Comparison of ENCODE assay signal across 11 cellular contexts in the genomic region with DNA sequence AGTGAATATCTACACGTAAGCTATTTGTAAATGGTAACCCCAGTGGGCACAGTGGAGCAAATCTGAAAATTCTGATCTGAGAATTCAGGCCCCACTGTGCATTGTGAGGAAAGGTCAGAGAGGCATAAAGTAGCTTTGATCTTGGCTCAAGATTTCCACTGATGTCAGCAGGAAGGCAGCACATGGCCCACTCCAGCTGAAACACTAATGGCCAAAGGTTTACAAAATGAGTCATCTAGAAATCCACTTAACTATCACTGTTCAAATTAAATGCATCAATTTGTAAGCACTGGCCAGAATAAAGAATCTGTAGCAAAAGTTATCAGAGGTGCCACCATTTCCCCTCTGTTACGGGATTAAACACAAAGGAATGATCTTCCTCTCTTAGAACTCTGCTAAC.
DNase-seq lines count a peak whose midpoint lies in the region; ATAC-seq and TF ChIP-seq lines count a peak whose summit lies in the region.
"Had no signal": no experiment of that assay in that cellular context is flagged by ENCODE, and none has a peak within 500 bp of the region (broad histone marks: within the 10 kb centered on the region; RNA-seq: fewer than 3 reads in every experiment).

No MANE protein-coding gene starts in this region.

- intact Hi-C loops in heart left ventricle (cut with DNase I), result no loop called here
- intact Hi-C loops in left ventricle myocardium superior (cut with micrococcal nuclease), result no loop called here

- H3K27ac Mint-ChIP-seq in activated T-helper 17 cell treated with anti-CD3 and anti-CD28 coated beads, Interleukin-2, amount 50 U/mL, for 72 hours, result no peak overlapping the region
- H3K27ac Mint-ChIP-seq: natural killer cell had no signal

- TF ChIP-seq POLR2A in heart left ventricle (IDR thresholded peaks at IDR 0.05), result no peak

- no peak for DNase-seq in heart left ventricle
- no peak for DNase-seq in left ventricle myocardium superior
- peak; percentile 94 for DNase-seq in iris pigment epithelial cell (ENCODE audit: low read depth)
- DNase-seq: natural killer cell had no signal

- no peak overlapping the region for H3K4me3 ChIP-seq in heart left ventricle
- no peak overlapping the region for H3K4me3 ChIP-seq in subcutaneous abdominal adipose tissue (ENCODE audit: low read depth in 1 of 5, low read length in 5 of 5)
- H3K4me3 ChIP-seq: BLaER1 treated with 17β-estradiol and CSF1 and Interleukin-3, amounts not matched to agents 10 nM and 100 nM had no signal

- no peak overlapping the region for H3K4me3 Mint-ChIP-seq in activated T-helper 17 cell treated with anti-CD3 and anti-CD28 coated beads, Interleukin-2, amount 50 U/mL, for 72 hours
- H3K4me3 Mint-ChIP-seq: activated CD4-positive, alpha-beta memory T cell treated with anti-CD3 and anti-CD28 coated beads for 36 hours; natural killer cell had no signal

- H3K4me1 Mint-ChIP-seq in activated T-helper 17 cell treated with anti-CD3 and anti-CD28 coated beads, Interleukin-2, amount 50 U/mL, for 72 hours, result no peaks in the 10 kb centered on the region
- H3K4me1 Mint-ChIP-seq: natural killer cell had no signal

- H3K9ac ChIP-seq in subcutaneous abdominal adipose tissue (ENCODE audit: low read length in 5 of 5), result no peak overlapping the region
- H3K9ac ChIP-seq: BLaER1 treated with 17β-estradiol and CSF1 and Interleukin-3, amounts not matched to agents 10 nM and 100 nM had no signal

- WGBS in heart left ventricle, 4 donors, result 77 to 89% (median 84%) methylated on average over 2 of the region's 2 CpGs

- no peak for TF ChIP-seq CTCF in heart left ventricle (IDR thresholded peaks at IDR 0.05)

- H3K27me3 ChIP-seq in heart left ventricle (no peaks in the 10 kb centered on the region), subcutaneous abdominal adipose tissue (ENCODE audit: control insufficient read depth in 5 of 5, insufficient read depth in 4 of 5, low read length in 5 of 5) (no peaks in the 10 kb centered on the region)
- H3K27me3 ChIP-seq: BLaER1 treated with 17β-estradiol and CSF1 and Interleukin-3, amounts not matched to agents 10 nM and 100 nM had no signal

- no peaks in the 10 kb centered on the region for H3K27me3 Mint-ChIP-seq in activated T-helper 17 cell treated with anti-CD3 and anti-CD28 coated beads, Interleukin-2, amount 50 U/mL, for 72 hours

- no peaks in the 10 kb centered on the region for H3K9me3 ChIP-seq in heart left ventricle
- no peaks in the 10 kb centered on the region for H3K9me3 ChIP-seq in subcutaneous abdominal adipose tissue (ENCODE audit: control insufficient read depth in 5 of 5, low read length in 5 of 5)
- H3K9me3 ChIP-seq: BLaER1 treated with 17β-estradiol and CSF1 and Interleukin-3, amounts not matched to agents 10 nM and 100 nM had no signal

- H3K36me3 ChIP-seq in heart left ventricle, result peaks cover 0 to 7% (median 0%) of the 10 kb centered on the region in 9 donors
- peaks cover 0 to 14% (median 5%) of the 10 kb centered on the region in 5 donors for H3K36me3 ChIP-seq in subcutaneous abdominal adipose tissue (ENCODE audit: control insufficient read depth in 5 of 5, insufficient read depth in 5 of 5, low read length in 5 of 5)
- H3K36me3 ChIP-seq: BLaER1 treated with 17β-estradiol and CSF1 and Interleukin-3, amounts not matched to agents 10 nM and 100 nM had no signal

- ATAC-seq in heart left ventricle (peak in 3 of 4 donors; percentile 70 to 81 (median 75)), left ventricle myocardium superior (no peak), HG02763 (IDR thresholded peaks at IDR 0.05; ENCODE audit: unreplicated experiment) (no peak), HG02884 (IDR thresholded peaks at IDR 0.05; ENCODE audit: unreplicated experiment) (no peak), GM21515 (IDR thresholded peaks at IDR 0.05; ENCODE audit: unreplicated experiment) (no peak)
- ATAC-seq in activated T-helper 17 cell treated with anti-CD3 and anti-CD28 coated beads, Interleukin-2, amount 50 U/mL, for 72 hours (replicated peaks), result peak; percentile 53
- ATAC-seq: natural killer cell had no signal

- H3K27ac ChIP-seq in heart left ventricle (peak overlapping the region in 7 of 12 donors; percentile 7 to 61 (median 44)), subcutaneous abdominal adipose tissue (ENCODE audit: low read depth, low read length) (peak overlapping the region; percentile 58)
- H3K27ac ChIP-seq: BLaER1 treated with 17β-estradiol and CSF1 and Interleukin-3, amounts not matched to agents 10 nM and 100 nM had no signal

- no peaks in the 10 kb centered on the region for H3K36me3 Mint-ChIP-seq in activated T-helper 17 cell treated with anti-CD3 and anti-CD28 coated beads, Interleukin-2, amount 50 U/mL, for 72 hours (ENCODE audit: low read depth)
- H3K36me3 Mint-ChIP-seq: activated CD4-positive, alpha-beta memory T cell treated with anti-CD3 and anti-CD28 coated beads for 36 hours; natural killer cell had no signal

- H3K4me1 ChIP-seq in heart left ventricle (peaks cover 0 to 19% (median 4%) of the 10 kb centered on the region in 12 donors), subcutaneous abdominal adipose tissue (ENCODE audit: control insufficient read depth in 5 of 5, insufficient read depth in 5 of 5, low read length in 5 of 5) (peaks cover 0 to 15% (median 10%) of the 10 kb centered on the region in 5 donors)

- H3K9me3 Mint-ChIP-seq in activated T-helper 17 cell treated with anti-CD3 and anti-CD28 coated beads, Interleukin-2, amount 50 U/mL, for 72 hours, result no peaks in the 10 kb centered on the region
- H3K9me3 Mint-ChIP-seq: activated CD4-positive, alpha-beta memory T cell treated with anti-CD3 and anti-CD28 coated beads for 36 hours; natural killer cell had no signal

Comparison
In these comparisons a context has a peak if more than half of its experiments do, and no peak if none do; other contexts are left out.
1. ATAC-seq: peak in heart left ventricle (3 of 4) and activated T-helper 17 cell treated with anti-CD3 and anti-CD28 coated beads, Interleukin-2, amount 50 U/mL, for 72 hours (single experiment); none in left ventricle myocardium superior (single experiment), HG02763 (single experiment), HG02884 (single experiment) and GM21515 (single experiment).